ENCODE assay signal across 26 cellular contexts in the genomic region with DNA sequence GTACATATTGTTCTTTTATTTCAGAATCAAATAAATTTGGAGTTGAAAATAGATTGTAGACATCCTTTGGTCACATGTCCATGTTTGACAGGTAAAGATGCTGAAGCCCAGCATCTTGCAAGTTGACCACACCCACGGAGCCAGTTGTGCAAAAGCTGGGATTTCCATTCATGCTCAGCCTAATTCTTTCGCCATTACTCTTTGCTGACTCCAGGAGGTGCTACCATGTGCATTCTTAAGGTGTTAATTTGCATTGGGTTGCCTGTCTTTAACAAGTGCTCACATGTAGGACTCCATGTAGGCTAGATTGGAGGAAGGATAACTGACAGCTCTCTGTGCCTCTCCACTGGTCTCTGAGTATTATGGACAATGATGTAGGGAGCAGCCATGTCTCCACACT.
DNase-seq lines count a peak whose midpoint lies in the region; ATAC-seq, FAIRE-seq and TF ChIP-seq lines count a peak whose summit lies in the region.
"Had no signal": no experiment of that assay in that cellular context is flagged by ENCODE, and none has a peak within 500 bp of the region (broad histone marks: within the 10 kb centered on the region; RNA-seq: fewer than 3 reads in every experiment).

No MANE protein-coding gene starts in this region.

- no peak overlapping the region for H3K27ac ChIP-seq in 22Rv1
- no peak overlapping the region for H3K27ac ChIP-seq in H1 (ENCODE audit: low read depth, low read length)
- H3K27ac ChIP-seq in foreskin keratinocyte = no peak overlapping the region
- H3K27ac ChIP-seq: BLaER1 treated with 17β-estradiol and CSF1 and Interleukin-3, amounts not matched to agents 10 nM and 100 nM; HL-60; PC-9 had no signal

- H3K9ac ChIP-seq in Loucy (ENCODE audit: low read depth, low read length, poor library complexity, severe bottlenecking) (no peak overlapping the region), H1 (replicated peaks in 1 of 4; ENCODE audit: extremely low read depth in 1 of 4, low read depth in 3 of 4, low read length in 3 of 4) (no peak overlapping the region)
- H3K9ac ChIP-seq: BLaER1 treated with 17β-estradiol and CSF1 and Interleukin-3, amounts not matched to agents 10 nM and 100 nM had no signal

- WGBS in H1 (ENCODE audit: extremely low coverage in 1 of 2, insufficient coverage in 1 of 2, insufficient read length in 1 of 2, insufficient replicate concordance in 2 of 2, low coverage in 1 of 2, low lambda C conversion rate in 2 of 2, missing lambda C conversion rate in 1 of 2), 2 experiments = 85% methylated on average over 2 of the region's 2 CpGs; no CpG with 5 or more reads in 1 of the 2 experiments

- H3K79me2 ChIP-seq in Loucy (ENCODE audit: insufficient read depth, low read length) = no peaks in the 10 kb centered on the region
- H3K79me2 ChIP-seq in H1 (ENCODE audit: control insufficient read depth in 1 of 2, insufficient read depth in 2 of 2, low read length in 2 of 2) = no peaks in the 10 kb centered on the region

- H3K56ac ChIP-seq in H1 (replicated peaks; ENCODE audit: insufficient read length, low read depth, low read length) = no peak overlapping the region

- H4K91ac ChIP-seq in H1 (replicated peaks; ENCODE audit: insufficient read length, low read length) = no peak overlapping the region

- FAIRE-seq in H1 (lab: Jason Lieb, UNC) = peak; percentile 69
- FAIRE-seq: GM18507 had no signal

- DNase-seq in H1 (ENCODE audit: low read depth in 1 of 2, low spot score in 2 of 2) (no peak), foreskin keratinocyte (peak; percentile 57 to 73), nucleus accumbens (lab: John Stamatoyannopoulos, UW) (no peak), left colon (no peak)
- DNase-seq in stimulated activated CD4-positive, alpha-beta T cell treated with anti-CD3 and anti-CD28 coated beads, Interleukin-2, amount 100 ng/mL, for 24 hours = no peak
- DNase-seq: CD4-positive, alpha-beta T cell; DMS53; H7; HFFc6; NCI-H1092 treated with DMSO at 0.1 percent for 48 hours; NCI-H1436; NCI-H187 treated with DMSO at 0.1 percent for 48 hours; NCI-H2171 treated with DMSO at 0.1 percent for 48 hours; NCI-H345; NCI-H510A treated with DMSO at 0.1 percent for 48 hours; NCI-H748 treated with DMSO at 0.1 percent for 48 hours; NK-92 treated with Interleukin-12 subunit alpha and Interleukin-12 subunit beta, amount 100 ng/mL, for 24 hours; PC-9; RPMI8226; SHP77 had no signal

- peak; percentile 2 to 24; a peak in 1 of 4 replicates for TF ChIP-seq RAD21 in H1 (IDR thresholded peaks at IDR 0.05 in 1 of 2, conservative IDR thresholded peaks at IDR 0.05 in 1 of 2; ENCODE audit: low read depth in 2 of 2, low read length in 2 of 2)

- ATAC-seq in foreskin keratinocyte = peak; percentile 83
- no peak for ATAC-seq in HG03159 (IDR thresholded peaks at IDR 0.05; ENCODE audit: unreplicated experiment)
- no peak for ATAC-seq in left colon

- H3K4me1 ChIP-seq in Loucy (ENCODE audit: insufficient read depth, low read length, poor library complexity, severe bottlenecking) = no peaks in the 10 kb centered on the region
- H3K4me1 ChIP-seq in H1 (replicated peaks in 1 of 4; ENCODE audit: control insufficient read depth in 3 of 4, insufficient read depth in 4 of 4, low read length in 3 of 4) = no peaks in the 10 kb centered on the region
- peaks cover 5% of the 10 kb centered on the region for H3K4me1 ChIP-seq in foreskin keratinocyte
- H3K4me1 ChIP-seq: BLaER1 treated with 17β-estradiol and CSF1 and Interleukin-3, amounts not matched to agents 10 nM and 100 nM had no signal

- H3K79me1 ChIP-seq in H1 (ENCODE audit: low read depth, low read length) = no peaks in the 10 kb centered on the region

- no peak overlapping the region for H3K18ac ChIP-seq in H1 (ENCODE audit: extremely low read depth, low read length)

- TF ChIP-seq CTCF in 22Rv1 (IDR thresholded peaks at IDR 0.05) (peak; percentile 9; the same call in 1 of the 2 replicates), Loucy (conservative IDR thresholded peaks at IDR 0.05; ENCODE audit: low read length) (peak; percentile 31; the same call in 1 of the 2 replicates), H1 (IDR thresholded peaks at IDR 0.05; ENCODE audit: control extremely low read depth in 1 of 3, insufficient read depth in 1 of 3, low read depth in 1 of 3, low read length in 3 of 3) (peak in 1 of 3 experiments; percentile 45; a peak in 2 of 4 replicates), foreskin keratinocyte (conservative IDR thresholded peaks at IDR 0.05) (peak; percentile 58)

- POLR2A ChIA-PET in H1 (lab: Charles Lee; ENCODE audit: partially characterized antibody) = no interaction called here

- no peak overlapping the region for H2BK15ac ChIP-seq in H1 (ENCODE audit: low read length)

- H2BK5ac ChIP-seq in H1 (ENCODE audit: low read depth, low read length) = no peak overlapping the region

- H3K27me3 ChIP-seq in Loucy (ENCODE audit: insufficient read depth, low read length, poor library complexity, severe bottlenecking) = no peaks in the 10 kb centered on the region
- no peaks in the 10 kb centered on the region for H3K27me3 ChIP-seq in H1 (replicated peaks in 1 of 4; ENCODE audit: control insufficient read depth in 3 of 4, extremely low read depth in 1 of 4, insufficient read depth in 3 of 4, low read length in 3 of 4)
- H3K27me3 ChIP-seq in foreskin keratinocyte = no peaks in the 10 kb centered on the region
- H3K27me3 ChIP-seq: BLaER1 treated with 17β-estradiol and CSF1 and Interleukin-3, amounts not matched to agents 10 nM and 100 nM had no signal

- no peaks in the 10 kb centered on the region for H3K36me3 ChIP-seq in Loucy (ENCODE audit: insufficient read depth, low read length)
- H3K36me3 ChIP-seq in H1 (ENCODE audit: control insufficient read depth in 2 of 4, insufficient read depth in 4 of 4, low read length in 3 of 4) = no peaks in the 10 kb centered on the region
- H3K36me3 ChIP-seq: BLaER1 treated with 17β-estradiol and CSF1 and Interleukin-3, amounts not matched to agents 10 nM and 100 nM had no signal

- H4K8ac ChIP-seq in H1 (ENCODE audit: extremely low read depth, insufficient read depth, low read length) = no peak overlapping the region

- no peaks in the 10 kb centered on the region for H4K20me1 ChIP-seq in Loucy (ENCODE audit: insufficient read depth, low read length, poor library complexity, severe bottlenecking)
- H4K20me1 ChIP-seq in H1 (replicated peaks in 1 of 2; ENCODE audit: control insufficient read depth in 1 of 2, insufficient read depth in 2 of 2, low read length in 2 of 2) = no peaks in the 10 kb centered on the region
- H4K20me1 ChIP-seq: BLaER1 treated with 17β-estradiol and CSF1 and Interleukin-3, amounts not matched to agents 10 nM and 100 nM had no signal

- H3K4ac ChIP-seq in H1 (replicated peaks; ENCODE audit: insufficient read length, low read depth, low read length) = no peak overlapping the region

- H4K5ac ChIP-seq in H1 (ENCODE audit: insufficient read length, low read depth, low read length) = no peak overlapping the region

- no peak overlapping the region for H3K14ac ChIP-seq in H1 (ENCODE audit: insufficient read length)

- H3K9me3 ChIP-seq in Loucy (ENCODE audit: insufficient read depth, low read depth, low read length) (no peaks in the 10 kb centered on the region), H1 (ENCODE audit: insufficient read depth in 2 of 2, low read depth in 1 of 2, low read length in 1 of 2) (no peaks in the 10 kb centered on the region)
- H3K9me3 ChIP-seq: BLaER1 treated with 17β-estradiol and CSF1 and Interleukin-3, amounts not matched to agents 10 nM and 100 nM had no signal

- H2BK12ac ChIP-seq in H1 (ENCODE audit: low read depth, low read length) = no peak overlapping the region

- intact Hi-C loops in left colon (cut with DNase I, micrococcal nuclease) = no loop called here

- no peaks in the 10 kb centered on the region for H3K23me2 ChIP-seq in H1 (ENCODE audit: low read depth, low read length)

- H2BK120ac ChIP-seq in H1 (replicated peaks; ENCODE audit: low read depth, low read length) = no peak overlapping the region

- H3K4me3 ChIP-seq in Loucy (ENCODE audit: low read length, poor library complexity, severe bottlenecking) = no peak overlapping the region
- H3K4me3 ChIP-seq in H1 (ENCODE audit: extremely low read depth in 1 of 4, insufficient read depth in 2 of 4, low read depth in 3 of 4, low read length in 4 of 4) = no peak overlapping the region
- H3K4me3 ChIP-seq: BLaER1 treated with 17β-estradiol and CSF1 and Interleukin-3, amounts not matched to agents 10 nM and 100 nM; PC-9 had no signal

- no peak overlapping the region for H3K4me2 ChIP-seq in Loucy (ENCODE audit: low read depth, low read length, poor library complexity, severe bottlenecking)
- H3K4me2 ChIP-seq in H1 (ENCODE audit: insufficient read depth in 1 of 2, low read depth in 2 of 2, low read length in 2 of 2) = no peak overlapping the region
- H3K4me2 ChIP-seq: BLaER1 treated with 17β-estradiol and CSF1 and Interleukin-3, amounts not matched to agents 10 nM and 100 nM; PC-9 had no signal

- no peaks in the 10 kb centered on the region for H3F3A ChIP-seq in Loucy (ENCODE audit: low read depth)

- no peak for TF ChIP-seq POLR2A in H1 (IDR thresholded peaks at IDR 0.05; ENCODE audit: control extremely low read depth in 1 of 2, low read depth in 2 of 2, low read length in 2 of 2)

- H2AK5ac ChIP-seq in H1 (ENCODE audit: low read depth, low read length) = no peak overlapping the region

- CTCF ChIA-PET in H1 (lab: Charles Lee; ENCODE audit: partially characterized antibody) = interaction anchor here (0.7 to 2.8 kb wide), 8 partner anchors 8 to 663 kb away, joined by 3 to 15 read pairs (median 4); no protein-coding TSS in a partner anchor

- TF ChIP-seq EP300 in H1 (IDR thresholded peaks at IDR 0.05; ENCODE audit: borderline replicate concordance in 1 of 2, low read depth in 2 of 2, low read length in 2 of 2) = no peak

- H3K23ac ChIP-seq in H1 (ENCODE audit: insufficient read length) = no peak overlapping the region

- H2BK20ac ChIP-seq in H1 (ENCODE audit: low read length) = no peak overlapping the region

- no peak overlapping the region for H2AFZ ChIP-seq in Loucy (ENCODE audit: low read length)
- no peak overlapping the region for H2AFZ ChIP-seq in H1 (ENCODE audit: low read length)
- H2AFZ ChIP-seq: PC-9 had no signal

- no peaks in the 10 kb centered on the region for H3K9me2 ChIP-seq in Loucy (replicated peaks; ENCODE audit: low read depth, low read length)

TF ChIP-seq in H1, 55 proteins besides CTCF, POLR2A, EP300 and RAD21:
- TF ChIP-seq HDAC2 (IDR thresholded peaks at IDR 0.05; ENCODE audit: borderline replicate concordance in 1 of 2, low read depth in 2 of 2, low read length in 2 of 2) = no peak
- no peak for TF ChIP-seq KDM1A (IDR thresholded peaks at IDR 0.05; ENCODE audit: borderline replicate concordance, low read length)
- TF ChIP-seq, protein P1, sequence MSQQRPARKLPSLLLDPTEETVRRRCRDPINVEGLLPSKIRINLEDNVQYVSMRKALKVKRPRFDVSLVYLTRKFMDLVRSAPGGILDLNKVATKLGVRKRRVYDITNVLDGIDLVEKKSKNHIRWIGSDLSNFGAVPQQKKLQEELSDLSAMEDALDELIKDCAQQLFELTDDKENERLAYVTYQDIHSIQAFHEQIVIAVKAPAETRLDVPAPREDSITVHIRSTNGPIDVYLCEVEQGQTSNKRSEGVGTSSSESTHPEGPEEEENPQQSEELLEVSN (IDR thresholded peaks at IDR 0.05) = no peak
- 0 out of 2 replicates have a peak, but pooled peaks have one; percentile 21 for TF ChIP-seq CEBPB (IDR thresholded peaks at IDR 0.05; ENCODE audit: low read depth, low read length)
TF ChIP-seq in H1: peak in this region for 1.

Comparison
In these comparisons a context has a peak if more than half of its experiments do, and no peak if none do; other contexts are left out.
1. DNase-seq: peak in foreskin keratinocyte (2 of 2); none in H1 (0 of 2), nucleus accumbens (0 of 56), stimulated activated CD4-positive, alpha-beta T cell treated with anti-CD3 and anti-CD28 coated beads, Interleukin-2, amount 100 ng/mL, for 24 hours (0 of 2) and left colon (0 of 2).